Comparison of ENCODE assay signal across 8 cellular contexts in genomic region chr11:17405232-17406005, GRCh38. TPM values are rescaled to one million over a fixed set of nuclear protein-coding genes. Genes with fewer than 3 reads are reported as not detected.
DNase-seq lines count a peak whose midpoint lies in the region; ATAC-seq, FAIRE-seq and TF ChIP-seq lines count a peak whose summit lies in the region.

No MANE protein-coding gene starts in this region.

- intact Hi-C loops in sigmoid colon (cut with DNase I), result no loop called here

- FAIRE-seq in RCC 7860 (lab: Jason Lieb, UNC), result no peak

- peaks cover 0 to 14% (median 2%) of the 10 kb centered on the region in 4 donors for H3K4me1 ChIP-seq in sigmoid colon

- DNase-seq in NCI-H2227 (lab: John Stamatoyannopoulos, UW; ENCODE audit: unreplicated experiment) (peak; percentile 26), NCI-H2227 treated with DMSO at 0.1 percent for 48 hours (lab: John Stamatoyannopoulos, UW) (no peak), RCC 7860 (ENCODE audit: low spot score) (peak; percentile 4), glomerular visceral epithelial cell (ENCODE audit: extremely low spot score) (peak; percentile 27), sigmoid colon (peak; percentile 83), NCI-H1694 treated with DMSO at 0.1 percent for 48 hours (lab: John Stamatoyannopoulos, UW) (no peak), WERI-Rb-1 (no peak)

- H3K27me3 ChIP-seq in sigmoid colon, result no peaks in the 10 kb centered on the region
- H3K27me3 ChIP-seq in WERI-Rb-1 (ENCODE audit: insufficient read depth, low read depth, severe bottlenecking), result no peaks in the 10 kb centered on the region

- no peak for TF ChIP-seq EP300 in sigmoid colon (IDR thresholded peaks at IDR 0.05)

- H3K27ac ChIP-seq in sigmoid colon (peak overlapping the region in 3 of 4 donors; percentile 36 to 38 (median 37)), WERI-Rb-1 (no peak overlapping the region)

- ATAC-seq in activated CD4-positive, CD25-positive, alpha-beta regulatory T cell treated with anti-CD3 and anti-CD28 coated beads, Interleukin-2, amount 50 U/mL, for 24 hours, result no peak

- no peaks in the 10 kb centered on the region for H3K9me3 ChIP-seq in sigmoid colon
- H3K9me3 ChIP-seq in WERI-Rb-1 (ENCODE audit: severe bottlenecking), result no peaks in the 10 kb centered on the region

- H3K36me3 ChIP-seq in sigmoid colon, result no peaks in the 10 kb centered on the region
- H3K36me3 ChIP-seq in WERI-Rb-1, result peaks cover 4% of the 10 kb centered on the region

- TF ChIP-seq POLR2A in sigmoid colon (IDR thresholded peaks at IDR 0.05), result no peak

- WGBS in sigmoid colon, 2 donors, result 36 to 60% methylated on average over 15 of the region's 15 CpGs

- no peak for TF ChIP-seq CTCF in sigmoid colon (IDR thresholded peaks at IDR 0.05)
- TF ChIP-seq CTCF in WERI-Rb-1 (IDR thresholded peaks at IDR 0.05; ENCODE audit: low read depth, low read length), result no peak

- H3K4me3 ChIP-seq in sigmoid colon (no peak overlapping the region), WERI-Rb-1 (ENCODE audit: low read depth, low read length) (no peak overlapping the region)

RNA-seq across cellular contexts. Expression of gene KCNJ11, which starts 17.0 kb away (rescaled TPM):
- total RNA-seq in sigmoid colon, result under 1 TPM; 0.16 to 0.71 (median 0.34) TPM
- polyA plus RNA-seq in sigmoid colon, result 1 to 10 TPM in 1 of 3 donors, under 1 TPM in 2; 0.60 to 1.6 (median 0.92) TPM

RNA-seq across cellular contexts. Expression of gene NCR3LG1, which starts 53.8 kb away (rescaled TPM):
- total RNA-seq in sigmoid colon, result 1 to 10 TPM; 1.4 to 2.9 (median 2.1) TPM
- polyA plus RNA-seq in sigmoid colon, result 1 to 10 TPM in 1 of 3 donors, under 1 TPM in 1, not detected in 1; 0.69 to 4.6 TPM

Comparison
In these comparisons a context has a peak if more than half of its experiments do, and no peak if none do; other contexts are left out.
1. DNase-seq: peak in NCI-H2227 (single experiment), RCC 7860 (single experiment), glomerular visceral epithelial cell (single experiment) and sigmoid colon (single experiment); none in NCI-H2227 treated with DMSO at 0.1 percent for 48 hours (single experiment), NCI-H1694 treated with DMSO at 0.1 percent for 48 hours (single experiment) and WERI-Rb-1 (single experiment).